2 cellular contexts compared by ENCODE assay signal in the genomic region with DNA sequence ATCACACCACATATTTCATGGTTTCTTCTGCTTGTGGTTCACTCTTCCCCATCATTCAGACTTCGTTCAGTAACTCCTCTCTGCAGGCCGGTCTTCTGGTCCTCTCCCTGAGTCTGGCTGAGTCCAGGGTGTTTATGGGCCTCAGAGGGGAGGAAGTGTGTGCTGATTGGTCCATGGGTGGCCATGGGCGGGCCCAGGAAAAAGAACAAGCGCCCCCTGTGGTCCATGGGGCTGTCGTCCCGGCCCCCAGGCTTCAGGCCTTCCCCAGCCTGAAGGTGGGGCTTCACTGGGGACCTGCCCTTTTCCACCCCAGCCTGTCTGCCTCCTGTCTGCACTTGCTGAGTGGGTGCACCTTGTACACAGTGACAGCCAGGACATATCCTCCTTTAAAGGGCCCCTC.
TF ChIP-seq lines count a peak whose summit lies in the region.

No MANE protein-coding gene starts in this region.

TF ChIP-seq in HepG2, 621 proteins besides CTCF, POLR2A, EP300 and RAD21 (continued from another document and continues in another):
- TF ChIP-seq, protein P1, sequence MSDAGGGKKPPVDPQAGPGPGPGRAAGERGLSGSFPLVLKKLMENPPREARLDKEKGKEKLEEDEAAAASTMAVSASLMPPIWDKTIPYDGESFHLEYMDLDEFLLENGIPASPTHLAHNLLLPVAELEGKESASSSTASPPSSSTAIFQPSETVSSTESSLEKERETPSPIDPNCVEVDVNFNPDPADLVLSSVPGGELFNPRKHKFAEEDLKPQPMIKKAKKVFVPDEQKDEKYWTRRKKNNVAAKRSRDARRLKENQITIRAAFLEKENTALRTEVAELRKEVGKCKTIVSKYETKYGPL (CRISPR knock-in tag; IDR thresholded peaks at IDR 0.05), result no peak
- TF ChIP-seq JUND (CRISPR knock-in tag; IDR thresholded peaks at IDR 0.05) (no peak), ZSCAN25 (CRISPR knock-in tag; IDR thresholded peaks at IDR 0.05) (no peak), ZIK1 (CRISPR knock-in tag; IDR thresholded peaks at IDR 0.05; ENCODE audit: borderline replicate concordance, low read depth) (no peak), SNAPC2 (CRISPR knock-in tag; IDR thresholded peaks at IDR 0.05) (no peak), NR2C2 (CRISPR knock-in tag; IDR thresholded peaks at IDR 0.05; ENCODE audit: borderline replicate concordance) (no peak), ZNF660 (CRISPR knock-in tag; IDR thresholded peaks at IDR 0.05; ENCODE audit: borderline replicate concordance, low read depth) (no peak), MBNL3 (CRISPR knock-in tag; conservative IDR thresholded peaks at IDR 0.05) (no peak), ZNF672 (CRISPR knock-in tag; IDR thresholded peaks at IDR 0.05) (no peak), ZNF605 (CRISPR knock-in tag; IDR thresholded peaks at IDR 0.05) (no peak), RFX1 (IDR thresholded peaks at IDR 0.05) (no peak), ZNF674 (CRISPR knock-in tag; IDR thresholded peaks at IDR 0.05; ENCODE audit: low read depth) (no peak), ZMAT3 (CRISPR knock-in tag; conservative IDR thresholded peaks at IDR 0.05) (no peak), SAFB2 (CRISPR knock-in tag; IDR thresholded peaks at IDR 0.05; ENCODE audit: borderline replicate concordance, low read depth) (no peak), MAFG (CRISPR knock-in tag; IDR thresholded peaks at IDR 0.05) (no peak), PRPF4 (IDR thresholded peaks at IDR 0.05; ENCODE audit: low read depth, low read length, poor library complexity, severe bottlenecking) (no peak), ZNF670 (CRISPR knock-in tag; IDR thresholded peaks at IDR 0.05; ENCODE audit: borderline replicate concordance) (no peak), WIZ (CRISPR knock-in tag; IDR thresholded peaks at IDR 0.05) (no peak), ZNF383 (CRISPR knock-in tag; IDR thresholded peaks at IDR 0.05; ENCODE audit: borderline replicate concordance) (no peak), ZNF432 (CRISPR knock-in tag; IDR thresholded peaks at IDR 0.05; ENCODE audit: borderline replicate concordance) (no peak), ZNF614 (CRISPR knock-in tag; IDR thresholded peaks at IDR 0.05; ENCODE audit: borderline replicate concordance) (no peak), DNMT1 (CRISPR knock-in tag; IDR thresholded peaks at IDR 0.05) (no peak)
- TF ChIP-seq, protein P2, sequence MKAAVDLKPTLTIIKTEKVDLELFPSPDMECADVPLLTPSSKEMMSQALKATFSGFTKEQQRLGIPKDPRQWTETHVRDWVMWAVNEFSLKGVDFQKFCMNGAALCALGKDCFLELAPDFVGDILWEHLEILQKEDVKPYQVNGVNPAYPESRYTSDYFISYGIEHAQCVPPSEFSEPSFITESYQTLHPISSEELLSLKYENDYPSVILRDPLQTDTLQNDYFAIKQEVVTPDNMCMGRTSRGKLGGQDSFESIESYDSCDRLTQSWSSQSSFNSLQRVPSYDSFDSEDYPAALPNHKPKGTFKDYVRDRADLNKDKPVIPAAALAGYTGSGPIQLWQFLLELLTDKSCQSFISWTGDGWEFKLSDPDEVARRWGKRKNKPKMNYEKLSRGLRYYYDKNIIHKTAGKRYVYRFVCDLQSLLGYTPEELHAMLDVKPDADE (CRISPR knock-in tag; IDR thresholded peaks at IDR 0.05), result no peak
- TF ChIP-seq, protein P3, sequence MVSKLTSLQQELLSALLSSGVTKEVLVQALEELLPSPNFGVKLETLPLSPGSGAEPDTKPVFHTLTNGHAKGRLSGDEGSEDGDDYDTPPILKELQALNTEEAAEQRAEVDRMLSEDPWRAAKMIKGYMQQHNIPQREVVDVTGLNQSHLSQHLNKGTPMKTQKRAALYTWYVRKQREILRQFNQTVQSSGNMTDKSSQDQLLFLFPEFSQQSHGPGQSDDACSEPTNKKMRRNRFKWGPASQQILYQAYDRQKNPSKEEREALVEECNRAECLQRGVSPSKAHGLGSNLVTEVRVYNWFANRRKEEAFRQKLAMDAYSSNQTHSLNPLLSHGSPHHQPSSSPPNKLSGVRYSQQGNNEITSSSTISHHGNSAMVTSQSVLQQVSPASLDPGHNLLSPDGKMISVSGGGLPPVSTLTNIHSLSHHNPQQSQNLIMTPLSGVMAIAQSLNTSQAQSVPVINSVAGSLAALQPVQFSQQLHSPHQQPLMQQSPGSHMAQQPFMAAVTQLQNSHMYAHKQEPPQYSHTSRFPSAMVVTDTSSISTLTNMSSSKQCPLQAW (CRISPR knock-in tag; IDR thresholded peaks at IDR 0.05), result no peak
- TF ChIP-seq, protein P4, sequence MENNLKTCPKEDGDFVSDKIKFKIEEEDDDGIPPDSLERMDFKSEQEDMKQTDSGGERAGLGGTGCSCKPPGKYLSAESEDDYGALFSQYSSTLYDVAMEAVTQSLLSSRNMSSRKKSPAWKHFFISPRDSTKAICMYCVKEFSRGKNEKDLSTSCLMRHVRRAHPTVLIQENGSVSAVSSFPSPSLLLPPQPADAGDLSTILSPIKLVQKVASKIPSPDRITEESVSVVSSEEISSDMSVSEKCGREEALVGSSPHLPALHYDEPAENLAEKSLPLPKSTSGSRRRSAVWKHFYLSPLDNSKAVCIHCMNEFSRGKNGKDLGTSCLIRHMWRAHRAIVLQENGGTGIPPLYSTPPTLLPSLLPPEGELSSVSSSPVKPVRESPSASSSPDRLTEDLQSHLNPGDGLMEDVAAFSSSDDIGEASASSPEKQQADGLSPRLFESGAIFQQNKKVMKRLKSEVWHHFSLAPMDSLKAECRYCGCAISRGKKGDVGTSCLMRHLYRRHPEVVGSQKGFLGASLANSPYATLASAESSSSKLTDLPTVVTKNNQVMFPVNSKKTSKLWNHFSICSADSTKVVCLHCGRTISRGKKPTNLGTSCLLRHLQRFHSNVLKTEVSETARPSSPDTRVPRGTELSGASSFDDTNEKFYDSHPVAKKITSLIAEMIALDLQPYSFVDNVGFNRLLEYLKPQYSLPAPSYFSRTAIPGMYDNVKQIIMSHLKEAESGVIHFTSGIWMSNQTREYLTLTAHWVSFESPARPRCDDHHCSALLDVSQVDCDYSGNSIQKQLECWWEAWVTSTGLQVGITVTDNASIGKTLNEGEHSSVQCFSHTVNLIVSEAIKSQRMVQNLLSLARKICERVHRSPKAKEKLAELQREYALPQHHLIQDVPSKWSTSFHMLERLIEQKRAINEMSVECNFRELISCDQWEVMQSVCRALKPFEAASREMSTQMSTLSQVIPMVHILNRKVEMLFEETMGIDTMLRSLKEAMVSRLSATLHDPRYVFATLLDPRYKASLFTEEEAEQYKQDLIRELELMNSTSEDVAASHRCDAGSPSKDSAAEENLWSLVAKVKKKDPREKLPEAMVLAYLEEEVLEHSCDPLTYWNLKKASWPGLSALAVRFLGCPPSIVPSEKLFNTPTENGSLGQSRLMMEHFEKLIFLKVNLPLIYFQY (CRISPR knock-in tag; IDR thresholded peaks at IDR 0.05; ENCODE audit: borderline replicate concordance), result no peak
- TF ChIP-seq, protein P5, sequence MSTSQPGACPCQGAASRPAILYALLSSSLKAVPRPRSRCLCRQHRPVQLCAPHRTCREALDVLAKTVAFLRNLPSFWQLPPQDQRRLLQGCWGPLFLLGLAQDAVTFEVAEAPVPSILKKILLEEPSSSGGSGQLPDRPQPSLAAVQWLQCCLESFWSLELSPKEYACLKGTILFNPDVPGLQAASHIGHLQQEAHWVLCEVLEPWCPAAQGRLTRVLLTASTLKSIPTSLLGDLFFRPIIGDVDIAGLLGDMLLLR (CRISPR knock-in tag; IDR thresholded peaks at IDR 0.05), result no peak

TF ChIP-seq in K562, 482 proteins besides CTCF, POLR2A, EP300 and RAD21 (continued from another document):
- TF ChIP-seq, protein P6, sequence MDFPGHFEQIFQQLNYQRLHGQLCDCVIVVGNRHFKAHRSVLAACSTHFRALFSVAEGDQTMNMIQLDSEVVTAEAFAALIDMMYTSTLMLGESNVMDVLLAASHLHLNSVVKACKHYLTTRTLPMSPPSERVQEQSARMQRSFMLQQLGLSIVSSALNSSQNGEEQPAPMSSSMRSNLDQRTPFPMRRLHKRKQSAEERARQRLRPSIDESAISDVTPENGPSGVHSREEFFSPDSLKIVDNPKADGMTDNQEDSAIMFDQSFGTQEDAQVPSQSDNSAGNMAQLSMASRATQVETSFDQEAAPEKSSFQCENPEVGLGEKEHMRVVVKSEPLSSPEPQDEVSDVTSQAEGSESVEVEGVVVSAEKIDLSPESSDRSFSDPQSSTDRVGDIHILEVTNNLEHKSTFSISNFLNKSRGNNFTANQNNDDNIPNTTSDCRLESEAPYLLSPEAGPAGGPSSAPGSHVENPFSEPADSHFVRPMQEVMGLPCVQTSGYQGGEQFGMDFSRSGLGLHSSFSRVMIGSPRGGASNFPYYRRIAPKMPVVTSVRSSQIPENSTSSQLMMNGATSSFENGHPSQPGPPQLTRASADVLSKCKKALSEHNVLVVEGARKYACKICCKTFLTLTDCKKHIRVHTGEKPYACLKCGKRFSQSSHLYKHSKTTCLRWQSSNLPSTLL (IDR thresholded peaks at IDR 0.05), result no peak
- TF ChIP-seq JUN (IDR thresholded peaks at IDR 0.05; ENCODE audit: borderline replicate concordance, low read depth, low read length), result no peak
- no peak for TF ChIP-seq JUN (CRISPR knock-in tag; IDR thresholded peaks at IDR 0.05; ENCODE audit: borderline replicate concordance)
- TF ChIP-seq CBX5 (IDR thresholded peaks at IDR 0.05; ENCODE audit: borderline replicate concordance, low read depth), result peak; percentile 44; the same call in 1 of the 2 replicates
- TF ChIP-seq ZNF316 (IDR thresholded peaks at IDR 0.05), result 0 out of 2 replicates have a peak, but pooled peaks have one; percentile 1
- 0 out of 2 replicates have a peak, but pooled peaks have one; percentile 24 for TF ChIP-seq MTA3 (IDR thresholded peaks at IDR 0.05; ENCODE audit: borderline replicate concordance)
- TF ChIP-seq HEY1 (CRISPR knock-in tag; IDR thresholded peaks at IDR 0.05; ENCODE audit: borderline replicate concordance), result no peak
- no peak for TF ChIP-seq RBM17 (IDR thresholded peaks at IDR 0.05; ENCODE audit: borderline replicate concordance, low read depth, low read length)
- TF ChIP-seq, protein P7, sequence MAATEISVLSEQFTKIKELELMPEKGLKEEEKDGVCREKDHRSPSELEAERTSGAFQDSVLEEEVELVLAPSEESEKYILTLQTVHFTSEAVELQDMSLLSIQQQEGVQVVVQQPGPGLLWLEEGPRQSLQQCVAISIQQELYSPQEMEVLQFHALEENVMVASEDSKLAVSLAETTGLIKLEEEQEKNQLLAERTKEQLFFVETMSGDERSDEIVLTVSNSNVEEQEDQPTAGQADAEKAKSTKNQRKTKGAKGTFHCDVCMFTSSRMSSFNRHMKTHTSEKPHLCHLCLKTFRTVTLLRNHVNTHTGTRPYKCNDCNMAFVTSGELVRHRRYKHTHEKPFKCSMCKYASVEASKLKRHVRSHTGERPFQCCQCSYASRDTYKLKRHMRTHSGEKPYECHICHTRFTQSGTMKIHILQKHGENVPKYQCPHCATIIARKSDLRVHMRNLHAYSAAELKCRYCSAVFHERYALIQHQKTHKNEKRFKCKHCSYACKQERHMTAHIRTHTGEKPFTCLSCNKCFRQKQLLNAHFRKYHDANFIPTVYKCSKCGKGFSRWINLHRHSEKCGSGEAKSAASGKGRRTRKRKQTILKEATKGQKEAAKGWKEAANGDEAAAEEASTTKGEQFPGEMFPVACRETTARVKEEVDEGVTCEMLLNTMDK (IDR thresholded peaks at IDR 0.05; ENCODE audit: borderline replicate concordance, insufficient read depth, low read depth, low read length, poor library complexity, severe bottlenecking), result peak; percentile 95
- peak; percentile 45; the same call in 1 of the 2 replicates for TF ChIP-seq EHMT2 (IDR thresholded peaks at IDR 0.05)
- no peak for TF ChIP-seq ZFP36 (IDR thresholded peaks at IDR 0.05; ENCODE audit: low read depth, low read length, partially characterized antibody)
